19 cellular contexts compared by ENCODE assay signal in genomic region chr10:97977673-97978072, GRCh38. TPM values are rescaled to one million over a fixed set of nuclear protein-coding genes. Genes with fewer than 3 reads are reported as not detected.
DNase-seq lines count a peak whose midpoint lies in the region; ATAC-seq and TF ChIP-seq lines count a peak whose summit lies in the region.
"Had no signal": no experiment of that assay in that cellular context is flagged by ENCODE, and none has a peak within 500 bp of the region (broad histone marks: within the 10 kb centered on the region; RNA-seq: fewer than 3 reads in every experiment).

No MANE protein-coding gene starts in this region.

- H3K4me1 ChIP-seq in smooth muscle cell (ENCODE audit: low read depth) = peaks cover 2% of the 10 kb centered on the region
- no peaks in the 10 kb centered on the region for H3K4me1 ChIP-seq in foreskin keratinocyte

- H3K4me3 ChIP-seq in smooth muscle cell = no peak overlapping the region

- TF ChIP-seq CTCF in smooth muscle cell (IDR thresholded peaks at IDR 0.05; ENCODE audit: borderline replicate concordance, insufficient read depth, poor library complexity, severe bottlenecking) = no peak
- TF ChIP-seq CTCF in foreskin keratinocyte (conservative IDR thresholded peaks at IDR 0.05) = no peak

- no peak overlapping the region for H3K4me2 ChIP-seq in smooth muscle cell

- H3K79me2 ChIP-seq in smooth muscle cell (ENCODE audit: low read depth) = no peaks in the 10 kb centered on the region

- H3K36me3 ChIP-seq in smooth muscle cell (ENCODE audit: low read depth) = no peaks in the 10 kb centered on the region

- H2AFZ ChIP-seq in smooth muscle cell (ENCODE audit: low read depth) = no peak overlapping the region

- peaks cover 98% of the 10 kb centered on the region for H3K27me3 ChIP-seq in smooth muscle cell (ENCODE audit: low read depth)
- peaks cover 59% of the 10 kb centered on the region for H3K27me3 ChIP-seq in foreskin keratinocyte

- WGBS in smooth muscle cell (ENCODE audit: low lambda C conversion rate) = 93% methylated on average over 3 of the region's 3 CpGs

- H3F3A ChIP-seq in smooth muscle cell (ENCODE audit: low read depth) = no peaks in the 10 kb centered on the region

- H3K9me3 ChIP-seq in smooth muscle cell (replicated peaks; ENCODE audit: low read depth) = no peaks in the 10 kb centered on the region

- no peaks in the 10 kb centered on the region for H4K20me1 ChIP-seq in smooth muscle cell (ENCODE audit: low read depth)

- ATAC-seq in foreskin keratinocyte = no peak

- H3K9ac ChIP-seq in smooth muscle cell (ENCODE audit: low read depth) = no peak overlapping the region

- DNase-seq in Ammon's horn (ENCODE audit: low spot score) (peak; percentile 76), head of caudate nucleus (peak in 31 of 42 donors; percentile 18 to 73 (median 40)), midbrain (lab: John Stamatoyannopoulos, UW) (peak; percentile 36), substantia nigra (lab: John Stamatoyannopoulos, UW) (peak in 32 of 49 donors; percentile 1 to 68 (median 14)), HT-29 (ENCODE audit: low spot score) (no peak), smooth muscle cell (lab: John Stamatoyannopoulos, UW; ENCODE audit: unreplicated experiment) (no peak), HUDEP-2 (lab: John Stamatoyannopoulos, UW; ENCODE audit: unreplicated experiment in 76 of 76) (no peak), foreskin keratinocyte (no peak)
- DNase-seq: Calu3; CD4-positive, alpha-beta memory T cell; COR-L47; DMS53; DMS79 treated with DMSO at 0.1 percent for 48 hours; GF-D8; GOT3; HCEC 1CT had no signal

- H3K27ac ChIP-seq in substantia nigra (ENCODE audit: low read depth, low read length, poor library complexity, severe bottlenecking) (no peak overlapping the region), smooth muscle cell (ENCODE audit: low read depth) (no peak overlapping the region), foreskin keratinocyte (no peak overlapping the region)
- H3K27ac ChIP-seq: 22Rv1 had no signal

- intact Hi-C loops in head of caudate nucleus (cut with DNase I) = no loop called here

RNA-seq across cellular contexts. Expression of gene CRTAC1, which starts 52.7 kb away (rescaled TPM):
- not detected in 2 replicates for total RNA-seq in HT-29 (2014; rRNA removed; shearing (Covaris generic))
- 0.31 TPM in 1 of 2 replicates, not detected in the other for total RNA-seq in smooth muscle cell
- polyA plus RNA-seq in smooth muscle cell = 0.65 and 1.1 TPM in 2 replicates
- total RNA-seq in foreskin keratinocyte = not detected in 2 replicates
- polyA plus RNA-seq in foreskin keratinocyte = not detected in 2 replicates
- total RNA-seq: Calu3; CD4-positive, alpha-beta memory T cell had no signal
- polyA plus RNA-seq: AG04450; BJ; CD4-positive, alpha-beta memory T cell had no signal

Comparison
In these comparisons a context has a peak if more than half of its experiments do, and no peak if none do; other contexts are left out.
1. DNase-seq: peak in Ammon's horn (single experiment), head of caudate nucleus (31 of 42), midbrain (single experiment) and substantia nigra (32 of 49); none in HT-29 (single experiment), smooth muscle cell (single experiment), HUDEP-2 (0 of 76) and foreskin keratinocyte (0 of 2).